ENCODE assay signal across 8 cellular contexts in genomic region chr16:27318399-27319256, GRCh38. TPM values are rescaled to one million over a fixed set of nuclear protein-coding genes. Genes with fewer than 3 reads are reported as not detected.
DNase-seq lines count a peak whose midpoint lies in the region; ATAC-seq and TF ChIP-seq lines count a peak whose summit lies in the region.

No MANE protein-coding gene starts in this region.

- H3K27ac ChIP-seq in HUES48 (ENCODE audit: low read depth, low read length): peak overlapping the region; percentile 17
- peak overlapping the region in 3 of 4 donors; percentile 28 to 41 (median 32) for H3K27ac ChIP-seq in gastrocnemius medialis

- in situ Hi-C loops in gastrocnemius medialis (cut with MboI; ENCODE audit: low sequenced_read_pairs in 4 of 4): loop anchor here in 1 of 4 donors (25.0 kb wide), 1 partner anchor 94 kb away; the partner anchor contains the start of gene IL21R

- no peak for ATAC-seq in gastrocnemius medialis

- H3K4me3 ChIP-seq in HUES48 (ENCODE audit: low read depth, low read length) (no peak overlapping the region), gastrocnemius medialis (no peak overlapping the region)

- no peaks in the 10 kb centered on the region for H3K36me3 ChIP-seq in HUES48 (ENCODE audit: control insufficient read depth, insufficient read depth, low read length)
- H3K36me3 ChIP-seq in gastrocnemius medialis: no peaks in the 10 kb centered on the region

- DNase-seq in Ammon's horn (ENCODE audit: low spot score): peak; percentile 56
- DNase-seq in activated CD8-positive, alpha-beta memory T cell treated with anti-CD3 and anti-CD28 coated beads, Interleukin-2, amount 50 U/mL, for 48 hours: peak; percentile 82
- DNase-seq in germinal center (ENCODE audit: low spot score): peak; percentile 51
- peak in 1 of 2 donors; percentile 27 for DNase-seq in gastrocnemius medialis
- DNase-seq in NCI-H69 (lab: John Stamatoyannopoulos, UW): no peak
- DNase-seq in SK-N-DZ (ENCODE audit: low spot score): no peak
- no peak for DNase-seq in GM03348 (ENCODE audit: low spot score)

- intact Hi-C loops in gastrocnemius medialis (cut with DNase I; ENCODE audit: low total_unique reads): loop anchor here (5.0 kb wide), 1 partner anchor 81 kb away; no protein-coding TSS in a partner anchor

- H3K27me3 ChIP-seq in HUES48 (ENCODE audit: control insufficient read depth, insufficient read depth, low read length) (peaks cover 3% of the 10 kb centered on the region; the same call in 1 of the 2 replicates), gastrocnemius medialis (peaks cover 0 to 15% (median 7%) of the 10 kb centered on the region in 3 donors)

- TF ChIP-seq CTCF in gastrocnemius medialis (IDR thresholded peaks at IDR 0.05 in 4 of 5, conservative IDR thresholded peaks at IDR 0.05 in 1 of 5): no peak

- TF ChIP-seq POLR2A in gastrocnemius medialis (IDR thresholded peaks at IDR 0.05): no peak

- no peak overlapping the region for H3K9ac ChIP-seq in HUES48 (ENCODE audit: low read depth, low read length)

- no peaks in the 10 kb centered on the region for H3K9me3 ChIP-seq in HUES48 (ENCODE audit: control insufficient read depth, insufficient read depth, low read length)
- no peaks in the 10 kb centered on the region for H3K9me3 ChIP-seq in gastrocnemius medialis

- H3K4me1 ChIP-seq in HUES48 (ENCODE audit: control insufficient read depth, insufficient read depth, low read length): peaks cover 11% of the 10 kb centered on the region
- peaks cover 3 to 4% of the 10 kb centered on the region in 2 donors for H3K4me1 ChIP-seq in gastrocnemius medialis

RNA-seq across cellular contexts. Expression of gene IL4R, which starts 4.9 kb away (rescaled TPM):
- 1 to 10 TPM; 4.5 to 7.4 (median 6.5) TPM for total RNA-seq in gastrocnemius medialis
- 0.84 and 0.85 TPM in 2 replicates for polyA plus RNA-seq in SK-N-DZ (2014; cell fraction: cytosol; rRNA removed)
- 0.28 and 0.33 TPM in 2 replicates for polyA plus RNA-seq in SK-N-DZ (2014; cell fraction: nucleus; rRNA removed)

RNA-seq across cellular contexts. Expression of gene NSMCE1, which starts 50.1 kb away (rescaled TPM):
- 10 to 100 TPM; 20.2 to 29.1 (median 22.0) TPM for total RNA-seq in gastrocnemius medialis
- polyA plus RNA-seq in SK-N-DZ (2014; cell fraction: cytosol; rRNA removed): 75.4 and 86.0 TPM in 2 replicates
- 39.8 and 43.7 TPM in 2 replicates for polyA plus RNA-seq in SK-N-DZ (2014; cell fraction: nucleus; rRNA removed)

Comparison
In these comparisons a context has a peak if more than half of its experiments do, and no peak if none do; other contexts are left out.
1. DNase-seq: peak in Ammon's horn (single experiment), activated CD8-positive, alpha-beta memory T cell treated with anti-CD3 and anti-CD28 coated beads, Interleukin-2, amount 50 U/mL, for 48 hours (single experiment) and germinal center (single experiment); none in NCI-H69 (single experiment), SK-N-DZ (single experiment) and GM03348 (single experiment).